In genomic region chr17:79948918-79949645, GRCh38 we compare ENCODE assay signal across 17 cellular contexts.
DNase-seq lines count a peak whose midpoint lies in the region; ATAC-seq and TF ChIP-seq lines count a peak whose summit lies in the region.
"Had no signal": no experiment of that assay in that cellular context is flagged by ENCODE, and none has a peak within 500 bp of the region (broad histone marks: within the 10 kb centered on the region; RNA-seq: fewer than 3 reads in every experiment).

No MANE protein-coding gene starts in this region.

- intact Hi-C loops in sciatic nerve (cut with DNase I), result no loop called here

- no peaks in the 10 kb centered on the region for H3K9me3 ChIP-seq in iPS-18c (ENCODE audit: control insufficient read depth, insufficient read depth, low read length)
- H3K9me3 ChIP-seq: adrenal gland, thyroid gland had no signal

- TF ChIP-seq CTCF in GM20000 (IDR thresholded peaks at IDR 0.05; ENCODE audit: extremely low read depth, missing control alignments), result no peak

- peak overlapping the region; percentile 15 for H3K4me3 ChIP-seq in iPS-18c (ENCODE audit: insufficient read depth, low read depth, low read length)
- H3K4me3 ChIP-seq: adrenal gland, thyroid gland had no signal

- ATAC-seq in sciatic nerve, result no peak
- ATAC-seq: CD8-positive, alpha-beta T cell; left colon; right cardiac atrium had no signal

- peak; percentile 50 for DNase-seq in activated effector memory CD4-positive, alpha-beta T cell treated with anti-CD3 and anti-CD28 coated beads, Interleukin-2, amount 50 U/mL, for 16 hours
- no peak for DNase-seq in activated effector memory CD4-positive, alpha-beta T cell treated with Interleukin-2 at 50 U/mL for 16 hours
- DNase-seq in UCSD-AML1 (lab: John Stamatoyannopoulos, UW; ENCODE audit: unreplicated experiment) (peak; percentile 32), sciatic nerve (ENCODE audit: low spot score) (peak; percentile 61), NCI-H2081 (lab: John Stamatoyannopoulos, UW) (no peak), GM20000 (ENCODE audit: low spot score) (no peak), putamen (ENCODE audit: low spot score) (no peak)
- DNase-seq: activated T-cell treated with anti-CD3 and anti-CD28 coated beads, Interleukin-2, amount 50 U/mL, for 1 hour; CD8-positive, alpha-beta T cell; left colon; naive B cell; NCI-H82; T-helper 9 cell; thyroid gland had no signal

Comparison
In these comparisons a context has a peak if more than half of its experiments do, and no peak if none do; other contexts are left out.
1. DNase-seq: peak in activated effector memory CD4-positive, alpha-beta T cell treated with anti-CD3 and anti-CD28 coated beads, Interleukin-2, amount 50 U/mL, for 16 hours (single experiment), UCSD-AML1 (single experiment) and sciatic nerve (single experiment); none in activated effector memory CD4-positive, alpha-beta T cell treated with Interleukin-2 at 50 U/mL for 16 hours (single experiment), NCI-H2081 (0 of 2), GM20000 (single experiment) and putamen (single experiment).